Comparison of ENCODE assay signal across 13 cellular contexts in the genomic region with DNA sequence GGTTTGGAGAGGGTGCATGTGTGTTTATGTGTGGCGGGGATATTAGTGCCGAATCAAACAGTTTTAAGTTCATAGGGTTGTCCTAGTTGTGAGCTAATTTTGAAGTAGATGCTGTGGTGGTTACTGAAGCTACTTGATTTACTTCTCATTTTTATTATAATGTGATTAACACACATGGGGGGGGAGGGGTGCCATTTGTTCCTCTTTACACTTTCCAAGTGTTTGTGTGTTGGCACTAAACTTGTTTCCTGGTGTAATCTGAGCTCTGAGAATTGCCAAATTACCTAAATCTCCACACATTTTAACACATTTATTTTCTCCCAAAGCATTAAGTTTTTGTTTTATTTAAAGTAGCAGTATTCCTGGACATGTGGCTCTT.
DNase-seq lines count a peak whose midpoint lies in the region; ATAC-seq and TF ChIP-seq lines count a peak whose summit lies in the region.
"Had no signal": no experiment of that assay in that cellular context is flagged by ENCODE, and none has a peak within 500 bp of the region (broad histone marks: within the 10 kb centered on the region; RNA-seq: fewer than 3 reads in every experiment).

No MANE protein-coding gene starts in this region.

- H3K4me3 Mint-ChIP-seq in Calu3 (ENCODE audit: low read depth, unreplicated experiment), result no peak overlapping the region
- H3K4me3 Mint-ChIP-seq: B cell had no signal

- peaks cover 7% of the 10 kb centered on the region for H3K9me3 Mint-ChIP-seq in Calu3 (ENCODE audit: low read depth, unreplicated experiment)

- ATAC-seq in GM18511 (IDR thresholded peaks at IDR 0.05; ENCODE audit: unreplicated experiment), result no peak

- H2AFZ ChIP-seq in neural cell (ENCODE audit: low read depth, low read length), result no peak overlapping the region
- no peak overlapping the region for H2AFZ ChIP-seq in mammary epithelial cell (ENCODE audit: low read depth, low read length)

- H3K9me3 ChIP-seq in neural cell (ENCODE audit: low read length) (no peaks in the 10 kb centered on the region), mammary epithelial cell (replicated peaks; ENCODE audit: insufficient read depth, low read length) (no peaks in the 10 kb centered on the region)

- no peaks in the 10 kb centered on the region for H3K27me3 Mint-ChIP-seq in Calu3 (ENCODE audit: unreplicated experiment)

- in situ Hi-C loops in mammary epithelial cell (cut with MboI; ENCODE audit: low sequenced_read_pairs in 2 of 2), result no loop called here

- peak overlapping the region; percentile 24 for H3K4me3 ChIP-seq in neural cell (ENCODE audit: low read length)
- no peak overlapping the region for H3K4me3 ChIP-seq in mammary epithelial cell (replicated peaks in 1 of 3; ENCODE audit: insufficient read depth in 1 of 3, low read depth in 2 of 3, low read length in 3 of 3)

- no peak overlapping the region for H3K4me2 ChIP-seq in neural cell (ENCODE audit: low read length)
- no peak overlapping the region for H3K4me2 ChIP-seq in mammary epithelial cell (ENCODE audit: insufficient read depth, low read depth, low read length)

- CTCF ChIA-PET in Calu3 (lab: Charles Lee) (interaction anchor here (0.9 kb wide), 1 partner anchor 97 kb away, joined by 3 read pairs; no protein-coding TSS in a partner anchor), mammary epithelial cell (lab: Charles Lee; ENCODE audit: low non-redundant PET) (no interaction called here)

- no peaks in the 10 kb centered on the region for H3K36me3 ChIP-seq in neural cell (ENCODE audit: insufficient read depth, low read length)
- no peaks in the 10 kb centered on the region for H3K36me3 ChIP-seq in mammary epithelial cell (ENCODE audit: insufficient read depth, low read length)

- peak overlapping the region; percentile 11 for H3K9ac ChIP-seq in neural cell (ENCODE audit: low read length)
- no peak overlapping the region for H3K9ac ChIP-seq in mammary epithelial cell (ENCODE audit: insufficient read depth, low read length)

- H3K4me1 Mint-ChIP-seq in Calu3 (ENCODE audit: low read depth, unreplicated experiment), result peaks cover 29% of the 10 kb centered on the region

- peak overlapping the region; percentile 5 for H3K27ac Mint-ChIP-seq in Calu3 (ENCODE audit: unreplicated experiment)
- H3K27ac Mint-ChIP-seq: B cell had no signal

- TF ChIP-seq EP300 in neural cell (conservative IDR thresholded peaks at IDR 0.05; ENCODE audit: poor library complexity, severe bottlenecking), result no peak

- peak overlapping the region; percentile 60 for H3K27ac ChIP-seq in cingulate gyrus (ENCODE audit: low read depth, low read length)
- H3K27ac ChIP-seq in neural cell (ENCODE audit: low read length), result no peak overlapping the region
- H3K27ac ChIP-seq in mammary epithelial cell (ENCODE audit: insufficient read depth, low read depth, low read length), result no peak overlapping the region

- no peaks in the 10 kb centered on the region for H4K20me1 ChIP-seq in neural cell (ENCODE audit: insufficient read depth)
- no peaks in the 10 kb centered on the region for H4K20me1 ChIP-seq in mammary epithelial cell (ENCODE audit: insufficient read depth, low read length)

- H3K79me2 ChIP-seq in neural cell (replicated peaks; ENCODE audit: insufficient read depth, low read length), result peaks cover 9% of the 10 kb centered on the region
- peaks cover 39% of the 10 kb centered on the region for H3K79me2 ChIP-seq in mammary epithelial cell (ENCODE audit: insufficient read depth, low read length)

- dilution Hi-C loops in mammary epithelial cell (cut with HindIII; ENCODE audit: low sequenced_read_pairs), result no loop called here

- intact Hi-C loops in Calu3 (cut with micrococcal nuclease; ENCODE audit: unreplicated experiment) (no loop called here), mammary epithelial cell (cut with micrococcal nuclease) (no loop called here)

- TF ChIP-seq CTCF in Calu3 (IDR thresholded peaks at IDR 0.05; ENCODE audit: unreplicated experiment) (no peak), neural cell (IDR thresholded peaks at IDR 0.05; ENCODE audit: poor library complexity, severe bottlenecking) (no peak), mammary epithelial cell (conservative IDR thresholded peaks at IDR 0.05 in 1 of 2, IDR thresholded peaks at IDR 0.05 in 1 of 2; ENCODE audit: extremely low read depth in 1 of 2, insufficient read depth in 1 of 2, low read depth in 1 of 2, low read length in 2 of 2) (no peak)

- H3K27me3 ChIP-seq in neural cell (ENCODE audit: insufficient read depth, low read depth, low read length) (no peaks in the 10 kb centered on the region), mammary epithelial cell (ENCODE audit: insufficient read depth, low read length) (no peaks in the 10 kb centered on the region)

- no peaks in the 10 kb centered on the region for H3K9me2 ChIP-seq in neural cell (ENCODE audit: insufficient read depth, low read length)

- H3F3A ChIP-seq in neural cell (ENCODE audit: insufficient read depth, low read length, poor library complexity, severe bottlenecking), result no peaks in the 10 kb centered on the region

- H3K4me1 ChIP-seq in mammary epithelial cell (ENCODE audit: insufficient read depth, low read length), result no peaks in the 10 kb centered on the region

- no TSS peak for BruUV-seq in Calu3 (replicated peaks; lab: Mats Ljungman, UMichigan)
- BruUV-seq in mammary epithelial cell (replicated peaks; lab: Mats Ljungman, UMichigan), result no TSS peak

- WGBS in mammary epithelial cell (ENCODE audit: low coverage, missing lambda C conversion rate), result 100% methylated on average over 2 of the region's 2 CpGs

- TF ChIP-seq RAD21 in neural cell (conservative IDR thresholded peaks at IDR 0.05), result no peak

- DNase-seq in Calu3 (no peak), NCI-H524 treated with DMSO at 0.1 percent for 48 hours (lab: John Stamatoyannopoulos, UW) (peak; percentile 82), mammary epithelial cell (no peak), NCI-H2227 treated with DMSO at 0.1 percent for 48 hours (lab: John Stamatoyannopoulos, UW) (no peak), glomerular visceral epithelial cell (ENCODE audit: extremely low spot score) (no peak)
- DNase-seq: activated CD8-positive, alpha-beta memory T cell treated with anti-CD3 and anti-CD28 coated beads for 24 hours; IMR-90; NCI-H1436; Right ventricle myocardium superior had no signal

- H3K36me3 Mint-ChIP-seq in Calu3 (ENCODE audit: insufficient read depth, unreplicated experiment), result peaks cover 5% of the 10 kb centered on the region

TF ChIP-seq in neural cell, 6 proteins besides CTCF, POLR2A, EP300 and RAD21:
- no peak for TF ChIP-seq SMC3 (conservative IDR thresholded peaks at IDR 0.05; ENCODE audit: poor library complexity)
- TF ChIP-seq TAF1 (IDR thresholded peaks at IDR 0.05; ENCODE audit: low read depth), result no peak
- no peak for TF ChIP-seq POLR2AphosphoS5 (IDR thresholded peaks at IDR 0.05)
- TF ChIP-seq EZH2 (IDR thresholded peaks at IDR 0.05; ENCODE audit: borderline replicate concordance, insufficient read depth, low read length, poor library complexity, severe bottlenecking), result no peak
